In the genomic region with DNA sequence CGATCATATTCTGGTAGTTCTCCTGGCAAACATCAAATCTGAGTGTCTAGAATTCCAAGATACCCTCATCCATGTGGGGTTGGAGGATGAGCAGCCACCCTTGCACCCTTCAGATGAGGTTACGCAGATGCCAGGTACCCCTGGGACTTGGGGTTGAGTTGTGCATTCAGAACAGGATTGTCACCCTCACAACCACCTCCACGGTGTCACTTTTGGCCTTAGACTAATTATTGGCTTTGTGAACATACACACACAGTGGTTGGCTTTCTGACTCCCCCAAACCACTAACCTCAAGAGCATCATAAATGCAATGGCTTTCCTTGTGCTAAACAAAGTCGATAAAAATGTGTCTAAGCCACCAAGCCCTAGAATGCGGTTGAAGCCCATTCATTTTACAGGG, we compare ENCODE assay signal across 8 cellular contexts. TPM values are rescaled to one million over a fixed set of nuclear protein-coding genes. Genes with fewer than 3 reads are reported as not detected.
"Had no signal": no experiment of that assay in that cellular context is flagged by ENCODE, and none has a peak within 500 bp of the region (broad histone marks: within the 10 kb centered on the region; RNA-seq: fewer than 3 reads in every experiment).

No MANE protein-coding gene starts in this region.

- H3K4me3 Mint-ChIP-seq: IgD-negative memory B cell had no signal

- H3K27ac ChIP-seq: GM23248 had no signal

- H3K4me3 ChIP-seq: GM23248, K562 had no signal

- ATAC-seq: K562 had no signal

- H3K36me3 Mint-ChIP-seq: IgD-negative memory B cell had no signal

- H3K9ac ChIP-seq: GM23248 had no signal

- FAIRE-seq: HTR-8/SVneo, K562 had no signal

- H2AFZ ChIP-seq: GM23248 had no signal

- DNase-seq: GM23248, GOT3, H7, HCEC 1CT had no signal

- H3K27ac Mint-ChIP-seq: IgD-negative memory B cell had no signal

RNA-seq across cellular contexts. Expression of a gene that starts 2.9 kb away (rescaled TPM):
- total RNA-seq: GM23248, HT-29 had no signal
- polyA plus RNA-seq: GM23248, K562 had no signal
